8 cellular contexts compared by ENCODE assay signal in the genomic region with DNA sequence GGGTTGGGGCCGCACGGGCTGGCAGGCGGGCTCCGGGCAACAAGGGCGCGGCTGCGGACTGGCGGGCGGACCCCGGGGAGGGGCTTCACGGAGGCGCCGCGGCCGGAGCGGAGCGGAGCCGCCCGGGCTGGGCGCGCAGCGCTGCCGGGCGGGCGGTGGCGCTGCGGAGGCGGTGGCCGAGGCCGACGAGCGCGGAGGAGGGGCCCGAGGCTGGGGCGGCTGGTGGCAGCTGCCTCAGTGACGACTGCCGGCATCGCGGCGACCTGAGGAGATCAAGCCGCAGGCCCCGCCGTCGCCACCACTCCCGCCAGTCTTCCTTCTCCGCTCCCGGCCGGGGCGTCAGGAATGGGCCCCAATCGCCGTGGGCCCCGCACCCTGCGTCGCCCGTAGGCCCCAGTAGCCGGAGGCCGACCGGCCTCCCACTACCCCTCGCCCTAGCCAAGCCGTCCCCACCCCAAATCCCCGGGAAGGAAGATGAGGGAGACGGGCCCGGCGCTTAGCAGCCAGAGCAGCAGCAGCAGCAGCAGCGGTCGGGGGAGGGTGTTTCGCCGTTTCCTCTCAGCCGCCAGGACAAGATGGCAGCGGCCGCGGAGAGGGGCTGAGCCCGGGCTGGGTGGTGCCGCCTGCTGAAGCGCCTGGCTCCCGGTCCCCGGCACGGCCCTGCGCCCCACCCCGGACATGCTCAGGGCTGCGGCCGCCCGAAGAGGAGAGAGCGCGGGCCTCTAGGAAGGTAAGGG. TPM values are rescaled to one million over a fixed set of nuclear protein-coding genes. Genes with fewer than 3 reads are reported as not detected.
DNase-seq lines count a peak whose midpoint lies in the region; ATAC-seq and TF ChIP-seq lines count a peak whose summit lies in the region.

HIPK3 (plus strand) TSS at position 222 of the 737 bp plus-strand sequence.

- WGBS in gastroesophageal sphincter (ENCODE audit: low coverage in 1 of 2), 2 donors, result no CpG with 5 or more reads among the region's 85 CpGs

- H3K27ac ChIP-seq in SK-N-MC (peak within 1 kb of the TSS; percentile 96), gastroesophageal sphincter (peak within 1 kb of the TSS; percentile 98 to 100 (median 100)), substantia nigra (ENCODE audit: low read depth, low read length, poor library complexity, severe bottlenecking) (peak within 1 kb of the TSS; percentile 99)

- peaks cover 32% of the 10 kb centered on the region for H3K4me1 Mint-ChIP-seq in activated naive CD4-positive, alpha-beta T cell treated with anti-CD3 and anti-CD28 coated beads for 36 hours (ENCODE audit: low read depth)

- CTCF ChIA-PET in activated naive CD4-positive, alpha-beta T cell treated with anti-CD3 and anti-CD28 coated beads for 36 hours (lab: Charles Lee), result no interaction called here

- TF ChIP-seq EP300 in gastroesophageal sphincter (IDR thresholded peaks at IDR 0.05), result no peak

- peak within 1 kb of the TSS; percentile 96 for H3K9ac ChIP-seq in SK-N-MC (ENCODE audit: insufficient read length)

- peak within 1 kb of the TSS; percentile 76 for H3K4me3 ChIP-seq in LNCaP clone FGC (ENCODE audit: low read depth, low read length)
- peak within 1 kb of the TSS; percentile 88 for H3K4me3 ChIP-seq in SK-N-MC
- H3K4me3 ChIP-seq in gastroesophageal sphincter, result peak within 1 kb of the TSS; percentile 94 to 97

- H3K27me3 Mint-ChIP-seq in activated naive CD4-positive, alpha-beta T cell treated with anti-CD3 and anti-CD28 coated beads for 36 hours (ENCODE audit: low read depth), result no peaks in the 10 kb centered on the region

- H3K27me3 ChIP-seq in gastroesophageal sphincter, result no peaks in the 10 kb centered on the region

- intact Hi-C loops in activated naive CD4-positive, alpha-beta T cell treated with anti-CD3 and anti-CD28 coated beads for 36 hours (cut with micrococcal nuclease), result loop anchor here (1.0 to 5.0 kb wide), 9 partner anchors 72 to 1660 kb away; partner anchors contain the start of genes APIP, CAPRIN1, CD59 and PAX6

- peak; percentile 89 for DNase-seq in GDM1 (lab: John Stamatoyannopoulos, UW)
- DNase-seq in H4 (ENCODE audit: low spot score), result peak; percentile 66
- no peak for DNase-seq in LNCaP clone FGC (ENCODE audit: low read depth)
- DNase-seq in SK-N-MC (ENCODE audit: low read depth, low spot score), result no peak
- DNase-seq in activated naive CD4-positive, alpha-beta T cell treated with anti-CD3 and anti-CD28 coated beads for 36 hours, result peak; percentile 79
- peak in 54 of 56 donors; percentile 22 to 94 (median 75) for DNase-seq in nucleus accumbens (lab: John Stamatoyannopoulos, UW)
- DNase-seq in substantia nigra (lab: John Stamatoyannopoulos, UW), result peak; percentile 9 to 98 (median 75)

- H3K27ac Mint-ChIP-seq in activated naive CD4-positive, alpha-beta T cell treated with anti-CD3 and anti-CD28 coated beads for 36 hours, result peak within 1 kb of the TSS; percentile 96

- peak within 1 kb of the TSS; percentile 91 for H3K4me3 Mint-ChIP-seq in activated naive CD4-positive, alpha-beta T cell treated with anti-CD3 and anti-CD28 coated beads for 36 hours

- peaks cover 1 to 37% (median 5%) of the 10 kb centered on the region in 3 donors for H3K4me1 ChIP-seq in gastroesophageal sphincter

- TF ChIP-seq POLR2A in gastroesophageal sphincter (IDR thresholded peaks at IDR 0.05), result peak; percentile 92 to 96

- H3K9me3 Mint-ChIP-seq in activated naive CD4-positive, alpha-beta T cell treated with anti-CD3 and anti-CD28 coated beads for 36 hours, result peaks cover 2% of the 10 kb centered on the region

- peak; percentile 89 for ATAC-seq in gastroesophageal sphincter

- H3K36me3 Mint-ChIP-seq in activated naive CD4-positive, alpha-beta T cell treated with anti-CD3 and anti-CD28 coated beads for 36 hours (ENCODE audit: low read depth), result peaks cover 5% of the 10 kb centered on the region

- H3K36me3 ChIP-seq in SK-N-MC (ENCODE audit: insufficient read depth, low read length) (no peaks in the 10 kb centered on the region), gastroesophageal sphincter (no peaks in the 10 kb centered on the region)

- H3K9me3 ChIP-seq in SK-N-MC (ENCODE audit: low read depth, low read length) (no peaks in the 10 kb centered on the region), gastroesophageal sphincter (no peaks in the 10 kb centered on the region)

- TF ChIP-seq CTCF in LNCaP clone FGC (IDR thresholded peaks at IDR 0.05; ENCODE audit: control insufficient read depth, extremely low read depth, insufficient read depth) (peak; percentile 74), gastroesophageal sphincter (IDR thresholded peaks at IDR 0.05) (peak in 3 of 4 experiments; percentile 45 to 58 (median 57))

RNA-seq across cellular contexts. Expression of gene HIPK3, which starts in this region (rescaled TPM):
- 36.5 and 37.5 TPM in 2 replicates for total RNA-seq in H4 (2014; rRNA removed; shearing (Covaris generic))
- total RNA-seq in activated naive CD4-positive, alpha-beta T cell treated with anti-CD3 and anti-CD28 coated beads for 36 hours, result 10 to 100 TPM; 23.9 to 24.0 TPM
- total RNA-seq in gastroesophageal sphincter, result 100 to 1,000 TPM; 292 to 331 (median 308) TPM

Comparison
In these comparisons a context has a peak if more than half of its experiments do, and no peak if none do; other contexts are left out.
1. DNase-seq: peak in GDM1 (single experiment), H4 (single experiment), activated naive CD4-positive, alpha-beta T cell treated with anti-CD3 and anti-CD28 coated beads for 36 hours (single experiment), nucleus accumbens (54 of 56) and substantia nigra (49 of 49); none in LNCaP clone FGC (single experiment) and SK-N-MC (single experiment).
2. Peak in every context shown above with its lines, with median percentiles within 50 percentile points of each other: H3K4me3 ChIP-seq and H3K27ac ChIP-seq.